ENCODE assay signal across 10 cellular contexts in genomic region chr1:51661081-51661518, GRCh38. TPM values are rescaled to one million over a fixed set of nuclear protein-coding genes. Genes with fewer than 3 reads are reported as not detected.
DNase-seq lines count a peak whose midpoint lies in the region; ATAC-seq and TF ChIP-seq lines count a peak whose summit lies in the region.
"Had no signal": no experiment of that assay in that cellular context is flagged by ENCODE, and none has a peak within 500 bp of the region (broad histone marks: within the 10 kb centered on the region; RNA-seq: fewer than 3 reads in every experiment).

No MANE protein-coding gene starts in this region.

- no peaks in the 10 kb centered on the region for H3K27me3 ChIP-seq in BJ (ENCODE audit: control insufficient read depth, insufficient read depth, low read length)

- H3K27me3 Mint-ChIP-seq in osteocyte (ENCODE audit: unreplicated experiment): no peaks in the 10 kb centered on the region
- H3K27me3 Mint-ChIP-seq: effector memory CD8-positive, alpha-beta T cell had no signal

- POLR2A ChIA-PET in BJ (lab: Charles Lee): interaction anchor here (0.5 kb wide), 1 partner anchor 10 kb away, joined by 3 read pairs; no protein-coding TSS in a partner anchor

- 0 out of 2 replicates have a peak overlapping the region, but pooled peaks have one; percentile 9 for H3K4me3 ChIP-seq in BJ (ENCODE audit: low read depth, low read length)
- no peak overlapping the region for H3K4me3 ChIP-seq in fibroblast of mammary gland (ENCODE audit: control insufficient read depth, low read depth, low read length)

- CTCF ChIA-PET in BJ (lab: Yijun Ruan, JAX): interaction anchor here (0.7 to 1.0 kb wide), 3 partner anchors 13 to 109 kb away, joined by 3 to 4 read pairs (median 3); no protein-coding TSS in a partner anchor

- TF ChIP-seq CTCF in BJ (IDR thresholded peaks at IDR 0.05; ENCODE audit: insufficient read depth, low read depth, low read length) (no peak), fibroblast of mammary gland (conservative IDR thresholded peaks at IDR 0.05; ENCODE audit: control insufficient read depth, insufficient read depth, low read depth, low read length) (no peak), osteocyte (IDR thresholded peaks at IDR 0.05) (no peak)

- no peaks in the 10 kb centered on the region for H3K36me3 ChIP-seq in BJ (ENCODE audit: control insufficient read depth, insufficient read depth, low read length)

- peaks cover 56% of the 10 kb centered on the region for H3K4me1 Mint-ChIP-seq in osteocyte (ENCODE audit: unreplicated experiment)

- H3K36me3 Mint-ChIP-seq in osteocyte (ENCODE audit: unreplicated experiment): peaks cover 3% of the 10 kb centered on the region

- peak overlapping the region; percentile 92 for H3K27ac Mint-ChIP-seq in osteocyte (ENCODE audit: unreplicated experiment)
- H3K27ac Mint-ChIP-seq: effector memory CD8-positive, alpha-beta T cell had no signal

- peaks cover 5% of the 10 kb centered on the region for H3K9me3 Mint-ChIP-seq in osteocyte (ENCODE audit: unreplicated experiment)
- H3K9me3 Mint-ChIP-seq: effector memory CD8-positive, alpha-beta T cell had no signal

- peak overlapping the region; percentile 33 for H3K4me3 Mint-ChIP-seq in osteocyte (ENCODE audit: unreplicated experiment)
- H3K4me3 Mint-ChIP-seq: effector memory CD8-positive, alpha-beta T cell had no signal

- ATAC-seq in HG02938 (IDR thresholded peaks at IDR 0.05; ENCODE audit: unreplicated experiment): no peak
- no peak for ATAC-seq in GM18867 (IDR thresholded peaks at IDR 0.05; ENCODE audit: unreplicated experiment)
- ATAC-seq: effector memory CD8-positive, alpha-beta T cell had no signal

- DNase-seq in BJ (ENCODE audit: low read depth) (peak; percentile 98), RPMI7951 (ENCODE audit: low read depth) (peak; percentile 97), fibroblast of mammary gland (ENCODE audit: low read depth) (peak; percentile 97), osteocyte (ENCODE audit: extremely low spot score, unreplicated experiment) (no peak), hypothalamus (lab: John Stamatoyannopoulos, UW) (no peak)
- no peak for DNase-seq in stimulated activated CD4-positive, alpha-beta T cell treated with anti-CD3 and anti-CD28 coated beads, Interleukin-12 subunit alpha, Interleukin-12 subunit beta, amount 100 ng/mL, for 4 hours
- DNase-seq: effector memory CD8-positive, alpha-beta T cell; retina had no signal

RNA-seq across cellular contexts. Expression of gene OSBPL9, which starts 44.2 kb away (rescaled TPM):
- polyA plus RNA-seq in BJ (2011; rRNA removed): 68.3 and 86.5 TPM in 2 replicates
- 67.7 and 109 TPM in 2 replicates for polyA minus RNA-seq in BJ (2011; rRNA and poly(A)+ RNA removed)
- total RNA-seq in RPMI7951 (2014; rRNA removed; shearing (Covaris generic)): 88.2 and 101 TPM in 2 replicates
- total RNA-seq in osteocyte: 103 and 107 TPM in 2 replicates

Comparison
In these comparisons a context has a peak if more than half of its experiments do, and no peak if none do; other contexts are left out.
1. DNase-seq: peak in BJ (single experiment), RPMI7951 (single experiment) and fibroblast of mammary gland (single experiment); none in osteocyte (single experiment), hypothalamus (0 of 51) and stimulated activated CD4-positive, alpha-beta T cell treated with anti-CD3 and anti-CD28 coated beads, Interleukin-12 subunit alpha, Interleukin-12 subunit beta, amount 100 ng/mL, for 4 hours (single experiment).